Comparison of ENCODE assay signal across 8 cellular contexts in genomic region chr1:24830680-24831272, GRCh38.
A peak's percentile ranks its signal among the peaks of the same experiment; 100 is the strongest.
DNase-seq lines count a peak whose midpoint lies in the region; ATAC-seq and TF ChIP-seq lines count a peak whose summit lies in the region.

No MANE protein-coding gene starts in this region.

- H3K27ac ChIP-seq in RWPE1, result no peak overlapping the region

- no peaks in the 10 kb centered on the region for H3K9me3 Mint-ChIP-seq in naive thymus-derived CD8-positive, alpha-beta T cell

- H3K36me3 Mint-ChIP-seq in naive thymus-derived CD8-positive, alpha-beta T cell, result no peaks in the 10 kb centered on the region

- DNase-seq in G401 (ENCODE audit: low spot score), result peak; percentile 61
- DNase-seq in M059J (ENCODE audit: low read depth), result peak; percentile 71
- DNase-seq in RWPE1 (ENCODE audit: low spot score), result peak; percentile 42
- peak in 3 of 10 donors; percentile 49 to 58 (median 56) for DNase-seq in naive thymus-derived CD8-positive, alpha-beta T cell
- DNase-seq in stimulated activated CD4-positive, alpha-beta T cell treated with anti-CD3 and anti-CD28 coated beads, Interleukin-2, amount 100 ng/mL, for 24 hours, result no peak
- DNase-seq in stimulated activated CD4-positive, alpha-beta T cell treated with anti-CD3 and anti-CD28 coated beads, Interleukin-12 subunit alpha, Interleukin-12 subunit beta, amount 100 ng/mL, for 4 hours, result no peak
- DNase-seq in NK-92 (lab: John Stamatoyannopoulos, UW; ENCODE audit: unreplicated experiment), result no peak

- CTCF ChIA-PET in RWPE1 (lab: Yijun Ruan, JAX), result interaction anchor here (0.5 to 1.4 kb wide), 13 partner anchors 30 to 437 kb away, joined by 3 to 27 read pairs (median 3); no protein-coding TSS in a partner anchor

- no peak overlapping the region for H3K4me3 Mint-ChIP-seq in naive thymus-derived CD8-positive, alpha-beta T cell

- no peak overlapping the region for H3K27ac Mint-ChIP-seq in naive thymus-derived CD8-positive, alpha-beta T cell

- ATAC-seq in esophagus mucosa, result peak; percentile 60
- peak; percentile 45 to 61 for ATAC-seq in naive thymus-derived CD8-positive, alpha-beta T cell

- peaks cover 0 to 9% (median 1%) of the 10 kb centered on the region in 5 donors for H3K27me3 Mint-ChIP-seq in naive thymus-derived CD8-positive, alpha-beta T cell

- H3K4me1 Mint-ChIP-seq in naive thymus-derived CD8-positive, alpha-beta T cell, result peaks cover 0 to 10% (median 0%) of the 10 kb centered on the region in 4 donors

- in situ Hi-C loops in G401 (cut with HindIII; ENCODE audit: low sequenced_read_pairs), result loop anchor here (25.0 kb wide), 1 partner anchor 168 kb away; no protein-coding TSS in a partner anchor

- POLR2A ChIA-PET in RWPE1 (lab: Yijun Ruan, JAX; ENCODE audit: low non-redundant PET), result interaction anchor here (0.6 kb wide), 1 partner anchor 166 kb away, joined by 3 read pairs; no protein-coding TSS in a partner anchor
- POLR2A ChIA-PET in naive thymus-derived CD8-positive, alpha-beta T cell (lab: Charles Lee), result interaction anchor here (1.1 kb wide), 1 partner anchor 142 kb away, joined by 8 read pairs; no protein-coding TSS in a partner anchor

- peak; percentile 92 for TF ChIP-seq CTCF in RWPE1 (conservative IDR thresholded peaks at IDR 0.05; ENCODE audit: low read depth)

Comparison
In these comparisons a context has a peak if more than half of its experiments do, and no peak if none do; other contexts are left out.
1. DNase-seq: peak in G401 (single experiment), M059J (single experiment) and RWPE1 (single experiment); none in stimulated activated CD4-positive, alpha-beta T cell treated with anti-CD3 and anti-CD28 coated beads, Interleukin-2, amount 100 ng/mL, for 24 hours (0 of 2), stimulated activated CD4-positive, alpha-beta T cell treated with anti-CD3 and anti-CD28 coated beads, Interleukin-12 subunit alpha, Interleukin-12 subunit beta, amount 100 ng/mL, for 4 hours (single experiment) and NK-92 (single experiment).